Comparison of ENCODE assay signal across 1 cellular context in the genomic region with DNA sequence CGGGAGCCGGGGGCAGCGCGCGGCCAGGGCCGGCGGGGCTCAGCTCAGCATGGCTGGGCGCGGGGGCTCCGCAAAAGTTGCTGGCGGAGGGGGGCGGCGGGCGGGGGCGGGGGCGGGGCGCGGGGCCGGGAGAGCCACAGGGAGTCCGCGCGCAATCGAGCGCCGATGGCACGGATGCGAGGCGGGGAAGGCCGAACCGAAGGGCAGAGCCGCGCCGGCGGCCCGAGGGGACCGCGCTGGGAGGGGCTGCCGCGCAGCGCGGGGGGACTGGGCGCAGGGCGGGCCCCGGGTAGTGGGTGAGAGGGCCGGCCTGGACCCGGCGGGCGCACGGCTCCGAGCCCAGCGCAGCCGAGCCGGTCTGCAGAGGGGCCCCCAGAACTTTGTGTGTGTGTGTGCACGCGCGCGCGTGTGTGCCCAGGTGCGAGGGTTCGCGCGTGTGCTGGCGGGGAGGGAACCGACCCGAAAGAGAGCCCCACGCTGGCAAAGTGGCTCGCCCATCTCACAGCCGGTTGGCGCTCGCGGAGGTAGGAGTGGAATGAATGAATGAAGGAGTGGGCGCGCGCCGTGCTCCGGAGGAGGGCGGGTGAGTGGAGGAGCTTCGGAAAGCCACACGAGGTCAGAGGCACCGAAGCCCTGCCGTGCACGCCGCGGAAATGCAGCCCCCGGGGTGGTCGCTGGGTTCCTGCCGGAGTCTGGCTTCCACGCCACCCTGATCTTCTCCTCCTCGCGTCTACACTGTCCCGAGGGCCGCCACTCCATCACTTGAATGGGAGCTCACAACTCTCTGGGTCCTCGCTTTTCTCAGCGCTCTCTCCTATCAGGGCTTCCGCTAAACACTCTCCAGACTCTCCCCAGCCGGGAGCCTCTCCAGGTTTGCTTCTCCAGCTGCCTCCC.
TF ChIP-seq lines count a peak whose summit lies in the region.

HIPK2 (minus strand) TSS at position 51 of the 894 bp plus-strand sequence. CDS start 375 bp downstream, outside the sequence.

TF ChIP-seq in K562, 482 proteins besides CTCF, POLR2A, EP300 and RAD21 (continued from another document and continues in another):
- TF ChIP-seq MTF1 (CRISPR knock-in tag; IDR thresholded peaks at IDR 0.05; ENCODE audit: borderline replicate concordance) = no peak
- no peak for TF ChIP-seq CSDE1 (IDR thresholded peaks at IDR 0.05)
- TF ChIP-seq GTF2E2 (tag; IDR thresholded peaks at IDR 0.05) = no peak
- no peak for TF ChIP-seq IRF2 (CRISPR knock-in tag; IDR thresholded peaks at IDR 0.05)
- no peak for TF ChIP-seq KAT8 (IDR thresholded peaks at IDR 0.05; ENCODE audit: low read depth)
- TF ChIP-seq PTRF (tag; IDR thresholded peaks at IDR 0.05) = no peak
- TF ChIP-seq, protein P1, sequence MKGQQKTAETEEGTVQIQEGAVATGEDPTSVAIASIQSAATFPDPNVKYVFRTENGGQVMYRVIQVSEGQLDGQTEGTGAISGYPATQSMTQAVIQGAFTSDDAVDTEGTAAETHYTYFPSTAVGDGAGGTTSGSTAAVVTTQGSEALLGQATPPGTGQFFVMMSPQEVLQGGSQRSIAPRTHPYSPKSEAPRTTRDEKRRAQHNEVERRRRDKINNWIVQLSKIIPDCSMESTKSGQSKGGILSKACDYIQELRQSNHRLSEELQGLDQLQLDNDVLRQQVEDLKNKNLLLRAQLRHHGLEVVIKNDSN (CRISPR knock-in tag; IDR thresholded peaks at IDR 0.05) = no peak
- no peak for TF ChIP-seq SMARCB1 (IDR thresholded peaks at IDR 0.05; ENCODE audit: insufficient read length, low read depth)
- peak; percentile 91 for TF ChIP-seq ARID4B (CRISPR knock-in tag; IDR thresholded peaks at IDR 0.05)
- TF ChIP-seq MCM3 (IDR thresholded peaks at IDR 0.05) = no peak
- TF ChIP-seq HDGF (IDR thresholded peaks at IDR 0.05) = no peak
- no peak for TF ChIP-seq ZNF280A (IDR thresholded peaks at IDR 0.05; ENCODE audit: low read depth, partially characterized antibody)
- TF ChIP-seq ZNF263 (CRISPR knock-in tag; IDR thresholded peaks at IDR 0.05; ENCODE audit: borderline replicate concordance) = peak; percentile 93
- no peak for TF ChIP-seq ZNF184 (CRISPR knock-in tag; IDR thresholded peaks at IDR 0.05)
- TF ChIP-seq NFRKB (IDR thresholded peaks at IDR 0.05; ENCODE audit: low read depth) = no peak
- no peak; the same call in 1 of the 2 replicates for TF ChIP-seq GABPB1 (CRISPR knock-in tag; IDR thresholded peaks at IDR 0.05)
- TF ChIP-seq, protein P2, sequence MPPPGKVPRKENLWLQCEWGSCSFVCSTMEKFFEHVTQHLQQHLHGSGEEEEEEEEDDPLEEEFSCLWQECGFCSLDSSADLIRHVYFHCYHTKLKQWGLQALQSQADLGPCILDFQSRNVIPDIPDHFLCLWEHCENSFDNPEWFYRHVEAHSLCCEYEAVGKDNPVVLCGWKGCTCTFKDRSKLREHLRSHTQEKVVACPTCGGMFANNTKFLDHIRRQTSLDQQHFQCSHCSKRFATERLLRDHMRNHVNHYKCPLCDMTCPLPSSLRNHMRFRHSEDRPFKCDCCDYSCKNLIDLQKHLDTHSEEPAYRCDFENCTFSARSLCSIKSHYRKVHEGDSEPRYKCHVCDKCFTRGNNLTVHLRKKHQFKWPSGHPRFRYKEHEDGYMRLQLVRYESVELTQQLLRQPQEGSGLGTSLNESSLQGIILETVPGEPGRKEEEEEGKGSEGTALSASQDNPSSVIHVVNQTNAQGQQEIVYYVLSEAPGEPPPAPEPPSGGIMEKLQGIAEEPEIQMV (tag; conservative IDR thresholded peaks at IDR 0.05; ENCODE audit: low read depth) = no peak
- TF ChIP-seq HIVEP1 (CRISPR knock-in tag; IDR thresholded peaks at IDR 0.05) = no peak
- TF ChIP-seq, protein P3, sequence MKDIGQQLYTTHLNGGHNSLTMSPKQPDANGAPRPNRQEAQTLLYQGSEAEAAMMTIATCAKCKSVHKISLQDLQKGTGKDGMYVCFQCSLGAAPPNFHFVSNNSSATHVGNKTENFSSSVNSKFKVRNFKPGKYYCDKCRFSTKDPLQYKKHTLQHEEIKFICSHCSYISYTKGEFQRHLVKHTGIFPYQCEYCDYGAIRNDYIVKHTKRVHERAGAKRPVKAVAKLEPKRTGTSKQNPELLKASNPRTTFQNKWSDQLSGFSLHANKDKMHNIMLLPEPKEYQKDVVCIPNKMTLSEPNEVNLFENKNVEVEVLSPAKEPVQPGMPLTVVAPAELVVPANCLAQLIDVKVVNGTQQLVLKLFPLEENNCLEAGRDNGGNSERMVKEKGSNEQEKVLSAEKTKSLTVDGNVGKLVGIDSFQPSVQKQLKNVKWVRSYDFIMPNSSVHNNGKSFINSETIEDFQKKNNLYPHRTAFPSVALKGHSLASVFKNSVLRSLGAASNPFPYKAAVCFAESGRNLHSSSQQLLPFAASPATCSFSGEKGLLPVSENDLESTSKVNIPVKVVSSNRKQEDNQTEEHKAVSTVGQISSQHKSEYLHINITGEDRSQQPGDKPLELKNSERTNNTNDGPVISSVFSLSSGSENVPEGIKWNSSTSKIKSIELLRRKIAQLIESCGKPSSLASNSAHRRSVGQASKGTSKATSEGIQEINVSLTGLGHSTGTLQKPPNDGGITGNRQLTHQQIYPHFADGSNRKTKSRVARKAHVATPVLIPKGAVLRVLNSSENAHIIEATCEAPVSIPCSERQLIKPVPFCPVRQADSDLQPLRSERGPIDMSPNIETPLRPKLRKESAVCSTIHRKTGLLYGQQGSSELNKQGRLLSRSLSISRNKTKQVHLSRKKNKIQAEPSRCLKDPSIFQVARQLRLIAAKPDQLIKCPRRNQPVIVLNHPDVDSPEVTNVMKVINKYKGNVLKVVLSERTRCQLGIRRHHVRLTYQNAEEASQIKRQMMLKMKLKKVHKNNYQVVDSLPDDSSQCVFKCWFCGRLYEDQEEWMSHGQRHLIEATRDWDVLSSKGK (CRISPR knock-in tag; IDR thresholded peaks at IDR 0.05) = no peak
- TF ChIP-seq, protein P4, sequence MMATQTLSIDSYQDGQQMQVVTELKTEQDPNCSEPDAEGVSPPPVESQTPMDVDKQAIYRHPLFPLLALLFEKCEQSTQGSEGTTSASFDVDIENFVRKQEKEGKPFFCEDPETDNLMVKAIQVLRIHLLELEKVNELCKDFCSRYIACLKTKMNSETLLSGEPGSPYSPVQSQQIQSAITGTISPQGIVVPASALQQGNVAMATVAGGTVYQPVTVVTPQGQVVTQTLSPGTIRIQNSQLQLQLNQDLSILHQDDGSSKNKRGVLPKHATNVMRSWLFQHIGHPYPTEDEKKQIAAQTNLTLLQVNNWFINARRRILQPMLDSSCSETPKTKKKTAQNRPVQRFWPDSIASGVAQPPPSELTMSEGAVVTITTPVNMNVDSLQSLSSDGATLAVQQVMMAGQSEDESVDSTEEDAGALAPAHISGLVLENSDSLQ (IDR thresholded peaks at IDR 0.05) = no peak
- TF ChIP-seq MIER1 (IDR thresholded peaks at IDR 0.05; ENCODE audit: low read depth) = no peak
- TF ChIP-seq, protein P5, sequence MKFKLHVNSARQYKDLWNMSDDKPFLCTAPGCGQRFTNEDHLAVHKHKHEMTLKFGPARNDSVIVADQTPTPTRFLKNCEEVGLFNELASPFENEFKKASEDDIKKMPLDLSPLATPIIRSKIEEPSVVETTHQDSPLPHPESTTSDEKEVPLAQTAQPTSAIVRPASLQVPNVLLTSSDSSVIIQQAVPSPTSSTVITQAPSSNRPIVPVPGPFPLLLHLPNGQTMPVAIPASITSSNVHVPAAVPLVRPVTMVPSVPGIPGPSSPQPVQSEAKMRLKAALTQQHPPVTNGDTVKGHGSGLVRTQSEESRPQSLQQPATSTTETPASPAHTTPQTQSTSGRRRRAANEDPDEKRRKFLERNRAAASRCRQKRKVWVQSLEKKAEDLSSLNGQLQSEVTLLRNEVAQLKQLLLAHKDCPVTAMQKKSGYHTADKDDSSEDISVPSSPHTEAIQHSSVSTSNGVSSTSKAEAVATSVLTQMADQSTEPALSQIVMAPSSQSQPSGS (CRISPR knock-in tag; IDR thresholded peaks at IDR 0.05) = no peak
- TF ChIP-seq, protein P6, sequence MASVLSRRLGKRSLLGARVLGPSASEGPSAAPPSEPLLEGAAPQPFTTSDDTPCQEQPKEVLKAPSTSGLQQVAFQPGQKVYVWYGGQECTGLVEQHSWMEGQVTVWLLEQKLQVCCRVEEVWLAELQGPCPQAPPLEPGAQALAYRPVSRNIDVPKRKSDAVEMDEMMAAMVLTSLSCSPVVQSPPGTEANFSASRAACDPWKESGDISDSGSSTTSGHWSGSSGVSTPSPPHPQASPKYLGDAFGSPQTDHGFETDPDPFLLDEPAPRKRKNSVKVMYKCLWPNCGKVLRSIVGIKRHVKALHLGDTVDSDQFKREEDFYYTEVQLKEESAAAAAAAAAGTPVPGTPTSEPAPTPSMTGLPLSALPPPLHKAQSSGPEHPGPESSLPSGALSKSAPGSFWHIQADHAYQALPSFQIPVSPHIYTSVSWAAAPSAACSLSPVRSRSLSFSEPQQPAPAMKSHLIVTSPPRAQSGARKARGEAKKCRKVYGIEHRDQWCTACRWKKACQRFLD (CRISPR knock-in tag; IDR thresholded peaks at IDR 0.05) = no peak; the same call in 1 of the 2 replicates
- TF ChIP-seq, protein P7, sequence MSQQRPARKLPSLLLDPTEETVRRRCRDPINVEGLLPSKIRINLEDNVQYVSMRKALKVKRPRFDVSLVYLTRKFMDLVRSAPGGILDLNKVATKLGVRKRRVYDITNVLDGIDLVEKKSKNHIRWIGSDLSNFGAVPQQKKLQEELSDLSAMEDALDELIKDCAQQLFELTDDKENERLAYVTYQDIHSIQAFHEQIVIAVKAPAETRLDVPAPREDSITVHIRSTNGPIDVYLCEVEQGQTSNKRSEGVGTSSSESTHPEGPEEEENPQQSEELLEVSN (IDR thresholded peaks at IDR 0.05; ENCODE audit: borderline replicate concordance in 1 of 2, extremely low read depth in 1 of 2, insufficient read depth in 1 of 2, insufficient read length in 1 of 2, low read depth in 1 of 2, low read length in 1 of 2, poor library complexity in 1 of 2, severe bottlenecking in 1 of 2) = peak; percentile 92 to 95
- TF ChIP-seq MAFG (tag; conservative IDR thresholded peaks at IDR 0.05) = no peak
- no peak for TF ChIP-seq RFX5 (IDR thresholded peaks at IDR 0.05; ENCODE audit: low read depth, low read length)
- TF ChIP-seq TCF3 (CRISPR knock-in tag; IDR thresholded peaks at IDR 0.05) = no peak
- TF ChIP-seq CREBBP (IDR thresholded peaks at IDR 0.05; ENCODE audit: low read depth, low read length) = no peak
- TF ChIP-seq ZNF707 (CRISPR knock-in tag; conservative IDR thresholded peaks at IDR 0.05) = no peak
- TF ChIP-seq GATAD2A (IDR thresholded peaks at IDR 0.05) = peak; percentile 73; the same call in 1 of the 2 replicates
- no peak for TF ChIP-seq WHSC1 (IDR thresholded peaks at IDR 0.05; ENCODE audit: low read length)
- no peak for TF ChIP-seq SNRNP70 (optimal IDR thresholded peaks at IDR 0.05; ENCODE audit: low read depth, low read length)
- TF ChIP-seq ZNF77 (CRISPR knock-in tag; IDR thresholded peaks at IDR 0.05) = no peak
- TF ChIP-seq, protein P8, sequence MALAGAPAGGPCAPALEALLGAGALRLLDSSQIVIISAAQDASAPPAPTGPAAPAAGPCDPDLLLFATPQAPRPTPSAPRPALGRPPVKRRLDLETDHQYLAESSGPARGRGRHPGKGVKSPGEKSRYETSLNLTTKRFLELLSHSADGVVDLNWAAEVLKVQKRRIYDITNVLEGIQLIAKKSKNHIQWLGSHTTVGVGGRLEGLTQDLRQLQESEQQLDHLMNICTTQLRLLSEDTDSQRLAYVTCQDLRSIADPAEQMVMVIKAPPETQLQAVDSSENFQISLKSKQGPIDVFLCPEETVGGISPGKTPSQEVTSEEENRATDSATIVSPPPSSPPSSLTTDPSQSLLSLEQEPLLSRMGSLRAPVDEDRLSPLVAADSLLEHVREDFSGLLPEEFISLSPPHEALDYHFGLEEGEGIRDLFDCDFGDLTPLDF (CRISPR knock-in tag; IDR thresholded peaks at IDR 0.05) = no peak
- TF ChIP-seq PHB (CRISPR knock-in tag; IDR thresholded peaks at IDR 0.05) = no peak
- no peak for TF ChIP-seq ID3 (CRISPR knock-in tag; IDR thresholded peaks at IDR 0.05)
- peak; percentile 95 for TF ChIP-seq ID3 (tag; IDR thresholded peaks at IDR 0.05)
- TF ChIP-seq MYBL2 (IDR thresholded peaks at IDR 0.05; ENCODE audit: low read depth) = no peak
- no peak for TF ChIP-seq MYBL2 (CRISPR knock-in tag; IDR thresholded peaks at IDR 0.05; ENCODE audit: borderline replicate concordance)
- no peak for TF ChIP-seq BACH1 (tag; IDR thresholded peaks at IDR 0.05)
